Comparison of ENCODE assay signal across 11 cellular contexts in genomic region chr5:126443374-126443851, GRCh38. TPM values are rescaled to one million over a fixed set of nuclear protein-coding genes. Genes with fewer than 3 reads are reported as not detected.
DNase-seq lines count a peak whose midpoint lies in the region; ATAC-seq, FAIRE-seq and TF ChIP-seq lines count a peak whose summit lies in the region.
"Had no signal": no experiment of that assay in that cellular context is flagged by ENCODE, and none has a peak within 500 bp of the region (broad histone marks: within the 10 kb centered on the region; RNA-seq: fewer than 3 reads in every experiment).

No MANE protein-coding gene starts in this region.

- in situ Hi-C loops in HepG2 (cut with HindIII; ENCODE audit: extremely low pct_ligation_motif_present, low pct_unique_long_range_greater_than_20kb): no loop called here
- in situ Hi-C loops in KBM-7 (cut with MboI; ENCODE audit: low pct_unique_long_range_greater_than_20kb, low sequenced_read_pairs): no loop called here

- no peaks in the 10 kb centered on the region for H4K20me1 ChIP-seq in HepG2 (ENCODE audit: insufficient read depth, low read length)
- H4K20me1 ChIP-seq: BLaER1 had no signal

- H3K27ac ChIP-seq in HepG2 (ENCODE audit: extremely low read length, insufficient read depth, low read length) (no peak overlapping the region), right lobe of liver (no peak overlapping the region), uterus (peak overlapping the region; percentile 10 to 13), foreskin keratinocyte (no peak overlapping the region)
- H3K27ac ChIP-seq: BLaER1 had no signal

- no peaks in the 10 kb centered on the region for H3K79me2 ChIP-seq in HepG2 (ENCODE audit: insufficient read depth, low read length)

- H3K4me1 Mint-ChIP-seq in activated CD8-positive, alpha-beta T cell treated with anti-CD3 and anti-CD28 coated beads for 36 hours (ENCODE audit: low read depth): peaks cover 57% of the 10 kb centered on the region
- H3K4me1 Mint-ChIP-seq: activated B cell treated with CpG ODN at 0.5 μM for 24 hours had no signal

- H3K9me3 ChIP-seq in HepG2 (ENCODE audit: low read length) (no peaks in the 10 kb centered on the region), right lobe of liver (no peaks in the 10 kb centered on the region), uterus (no peaks in the 10 kb centered on the region)
- H3K9me3 ChIP-seq: BLaER1 had no signal

- H3K4me2 ChIP-seq in HepG2 (ENCODE audit: low read depth, low read length): no peak overlapping the region
- H3K4me2 ChIP-seq: BLaER1 had no signal

- no peak for FAIRE-seq in HepG2 (lab: Jason Lieb, UNC)

- no peak for TF ChIP-seq RAD21 in HepG2 (CRISPR knock-in tag; IDR thresholded peaks at IDR 0.05)

- H3K4me1 ChIP-seq in HepG2 (ENCODE audit: insufficient read depth, low read length) (peaks cover 11% of the 10 kb centered on the region; the same call in 1 of the 2 replicates), right lobe of liver (no peaks in the 10 kb centered on the region), uterus (no peaks in the 10 kb centered on the region), foreskin keratinocyte (peaks cover 19% of the 10 kb centered on the region)
- H3K4me1 ChIP-seq: BLaER1 had no signal

- H3K9ac ChIP-seq in HepG2 (ENCODE audit: insufficient read depth, low read depth, low read length): no peak overlapping the region
- H3K9ac ChIP-seq: BLaER1 had no signal

- ATAC-seq in HepG2: no peak
- ATAC-seq in right lobe of liver: no peak
- ATAC-seq in HG02938 (IDR thresholded peaks at IDR 0.05; ENCODE audit: unreplicated experiment): peak; percentile 92
- ATAC-seq in activated CD8-positive, alpha-beta T cell treated with anti-CD3 and anti-CD28 coated beads for 36 hours: peak; percentile 38
- no peak for ATAC-seq in foreskin keratinocyte

- H3K4me3 Mint-ChIP-seq in activated CD8-positive, alpha-beta T cell treated with anti-CD3 and anti-CD28 coated beads for 36 hours: no peak overlapping the region
- H3K4me3 Mint-ChIP-seq: activated B cell treated with CpG ODN at 0.5 μM for 24 hours had no signal

- POLR2A ChIA-PET in HepG2 (lab: Yijun Ruan, JAX): no interaction called here
- POLR2A ChIA-PET in activated CD8-positive, alpha-beta T cell treated with anti-CD3 and anti-CD28 coated beads for 36 hours (lab: Charles Lee): interaction anchor here (2.0 kb wide), 1 partner anchor 20 kb away, joined by 6 read pairs; the partner anchor contains the start of gene GRAMD2B

- intact Hi-C loops in HepG2 (cut with micrococcal nuclease; ENCODE audit: unreplicated experiment): no loop called here
- intact Hi-C loops in right lobe of liver (cut with DNase I): no loop called here
- intact Hi-C loops in activated CD8-positive, alpha-beta T cell treated with anti-CD3 and anti-CD28 coated beads for 36 hours (cut with micrococcal nuclease): no loop called here
- intact Hi-C loops in uterus (cut with DNase I; ENCODE audit: low total_unique reads): no loop called here

- no TSS peak for BruUV-seq in HepG2 (replicated peaks; lab: Mats Ljungman, UMichigan)

- TF ChIP-seq CTCF in HepG2 (CRISPR knock-in tag; IDR thresholded peaks at IDR 0.05) (no peak), right lobe of liver (IDR thresholded peaks at IDR 0.05) (no peak), uterus (IDR thresholded peaks at IDR 0.05) (no peak), foreskin keratinocyte (conservative IDR thresholded peaks at IDR 0.05) (no peak)
- no peak for TF ChIP-seq CTCF in activated CD8-positive, alpha-beta T cell treated with anti-CD3 and anti-CD28 coated beads for 36 hours (IDR thresholded peaks at IDR 0.05)

- CTCF ChIA-PET in HepG2 (lab: Yijun Ruan, JAX; ENCODE audit: low intra/inter-chr PET ratio, low total read pairs): no interaction called here
- CTCF ChIA-PET in activated CD8-positive, alpha-beta T cell treated with anti-CD3 and anti-CD28 coated beads for 36 hours (lab: Charles Lee): interaction anchor here (0.6 to 1.1 kb wide), 3 partner anchors 11 to 57 kb away, joined by 3 to 6 read pairs (median 3); no protein-coding TSS in a partner anchor

- H3K36me3 Mint-ChIP-seq in activated CD8-positive, alpha-beta T cell treated with anti-CD3 and anti-CD28 coated beads for 36 hours (ENCODE audit: low read depth): peaks cover 26% of the 10 kb centered on the region

- TF ChIP-seq POLR2A in HepG2 (IDR thresholded peaks at IDR 0.05; ENCODE audit: insufficient read depth in 1 of 2, low read depth in 2 of 2, low read length in 2 of 2): no peak
- no peak for TF ChIP-seq POLR2A in right lobe of liver (IDR thresholded peaks at IDR 0.05)
- no peak for TF ChIP-seq POLR2A in uterus (IDR thresholded peaks at IDR 0.05)

- no peaks in the 10 kb centered on the region for H3K27me3 ChIP-seq in HepG2 (ENCODE audit: control insufficient read depth in 1 of 2, insufficient read depth in 2 of 2, low read length in 2 of 2)
- H3K27me3 ChIP-seq in right lobe of liver: no peaks in the 10 kb centered on the region
- H3K27me3 ChIP-seq in uterus: no peaks in the 10 kb centered on the region
- no peaks in the 10 kb centered on the region for H3K27me3 ChIP-seq in foreskin keratinocyte
- H3K27me3 ChIP-seq: BLaER1 had no signal

- H3K27ac Mint-ChIP-seq in activated CD8-positive, alpha-beta T cell treated with anti-CD3 and anti-CD28 coated beads for 36 hours: peak overlapping the region; percentile 74
- H3K27ac Mint-ChIP-seq: activated B cell treated with CpG ODN at 0.5 μM for 24 hours had no signal

- H2AFZ ChIP-seq in HepG2 (ENCODE audit: low read length): no peak overlapping the region

- H3K36me3 ChIP-seq in HepG2 (replicated peaks in 1 of 2; ENCODE audit: control insufficient read depth in 1 of 2, insufficient read depth in 2 of 2, low read length in 2 of 2) (no peaks in the 10 kb centered on the region; a peak in 1 of 5 replicates), right lobe of liver (no peaks in the 10 kb centered on the region), uterus (no peaks in the 10 kb centered on the region)
- H3K36me3 ChIP-seq: BLaER1 had no signal

- H3K4me3 ChIP-seq in HepG2 (replicated peaks in 1 of 3; ENCODE audit: insufficient read depth in 1 of 3, low read depth in 2 of 3, low read length in 3 of 3) (no peak overlapping the region), right lobe of liver (no peak overlapping the region), uterus (no peak overlapping the region)
- H3K4me3 ChIP-seq: BLaER1 had no signal

- TF ChIP-seq EP300 in HepG2 (IDR thresholded peaks at IDR 0.05; ENCODE audit: low read depth in 2 of 2, low read length in 2 of 2) (0 out of 4 replicates have a peak, but pooled peaks of 1 of the 2 experiments have one; percentile 12), HepG2 (CRISPR knock-in tag; IDR thresholded peaks at IDR 0.05; ENCODE audit: borderline replicate concordance) (no peak)

- 94% methylated on average over 2 of the region's 2 CpGs for WGBS in HepG2 (ENCODE audit: low lambda C conversion rate)
- WGBS in right lobe of liver (ENCODE audit: insufficient coverage, low coverage, low lambda C conversion rate, missing lambda C conversion rate): 89% methylated on average over 2 of the region's 2 CpGs

- H3K9me3 Mint-ChIP-seq in activated CD8-positive, alpha-beta T cell treated with anti-CD3 and anti-CD28 coated beads for 36 hours: no peaks in the 10 kb centered on the region
- H3K9me3 Mint-ChIP-seq: activated B cell treated with CpG ODN at 0.5 μM for 24 hours had no signal

- DNase-seq in HepG2 (ENCODE audit: low spot score) (peak; percentile 29), right lobe of liver (no peak), uterus (no peak), A172 (ENCODE audit: low spot score) (no peak), KBM-7 (no peak), foreskin keratinocyte (no peak)
- DNase-seq in activated CD8-positive, alpha-beta T cell treated with anti-CD3 and anti-CD28 coated beads for 36 hours: peak; percentile 32
- DNase-seq: activated B cell treated with CpG ODN at 0.5 μM for 24 hours, erythroblast had no signal

- H3K27me3 Mint-ChIP-seq in activated CD8-positive, alpha-beta T cell treated with anti-CD3 and anti-CD28 coated beads for 36 hours: no peaks in the 10 kb centered on the region
- H3K27me3 Mint-ChIP-seq: activated B cell treated with CpG ODN at 0.5 μM for 24 hours had no signal

TF ChIP-seq in HepG2, 621 proteins besides CTCF, POLR2A, EP300 and RAD21 (continues in another document):
- TF ChIP-seq JARID2 (CRISPR knock-in tag; IDR thresholded peaks at IDR 0.05; ENCODE audit: insufficient replicate concordance) (no peak), TEAD2 (CRISPR knock-in tag; IDR thresholded peaks at IDR 0.05) (no peak), SOX6 (IDR thresholded peaks at IDR 0.05) (no peak), SOX6 (CRISPR knock-in tag; IDR thresholded peaks at IDR 0.05) (0 out of 2 replicates have a peak, but pooled peaks have one; percentile 19)

RNA-seq across cellular contexts. Expression of gene GRAMD2B, which starts 20.2 kb away (rescaled TPM):
- 8.1 and 8.8 TPM in 2 replicates for total RNA-seq in HepG2 (2016; rRNA removed; fragmentation: Illumina TruSeq; extraction: Trizol)
- total RNA-seq in HepG2 (2016; cell fraction: cytosol; rRNA removed; fragmentation: Illumina TruSeq; extraction: Trizol; ENCODE audit: low read depth): 1.4 and 1.6 TPM in 2 replicates
- 6.7 and 8.2 TPM in 2 replicates for total RNA-seq in HepG2 (2016; cell fraction: insoluble cytoplasmic fraction; rRNA removed; fragmentation: Illumina TruSeq; extraction: Trizol)
- total RNA-seq in HepG2 (2016; cell fraction: membrane; rRNA removed; fragmentation: Illumina TruSeq; extraction: Trizol): 3.9 and 5.1 TPM in 2 replicates
- 10.5 and 10.7 TPM in 2 replicates for total RNA-seq in HepG2 (2016; cell fraction: nucleus; rRNA removed; fragmentation: Illumina TruSeq; extraction: Trizol)
- 10.6 and 11.2 TPM in 2 replicates for polyA plus RNA-seq in HepG2 (2011; rRNA removed)
- 6.0 and 10.9 TPM in 2 replicates for polyA plus RNA-seq in HepG2 (2011; cell fraction: cytosol; rRNA removed)
- 9.0 and 10.1 TPM in 2 replicates for polyA plus RNA-seq in HepG2 (2011; cell fraction: nucleus; rRNA removed)
- polyA plus RNA-seq in HepG2 (2012): 8.8 and 11.2 TPM in 2 replicates
- 0.98 and 1.7 TPM in 2 replicates for polyA plus RNA-seq in HepG2 (2016; cell fraction: cytosol; fragmentation: Illumina TruSeq; extraction: Trizol; ENCODE audit: low read depth)
- polyA plus RNA-seq in HepG2 (2016; cell fraction: insoluble cytoplasmic fraction; fragmentation: Illumina TruSeq; extraction: Trizol; ENCODE audit: low read depth): 7.8 and 8.9 TPM in 2 replicates
- polyA plus RNA-seq in HepG2 (2016; cell fraction: membrane; fragmentation: Illumina TruSeq; extraction: Trizol; ENCODE audit: low read depth): 2.1 and 2.4 TPM in 2 replicates
- 11.7 and 12.4 TPM in 2 replicates for polyA plus RNA-seq in HepG2 (2016; cell fraction: nucleus; fragmentation: Illumina TruSeq; extraction: Trizol; ENCODE audit: insufficient read depth, low read depth)
- 5.6 and 6.2 TPM in 2 replicates for polyA minus RNA-seq in HepG2 (2011; rRNA and poly(A)+ RNA removed; ENCODE audit: low replicate concordance)
- polyA minus RNA-seq in HepG2 (2011; cell fraction: cytosol; rRNA and poly(A)+ RNA removed): 6.1 and 7.8 TPM in 2 replicates
- 35.9 and 42.4 TPM in 2 replicates for polyA minus RNA-seq in HepG2 (2011; cell fraction: nucleus; rRNA and poly(A)+ RNA removed)
- total RNA-seq in right lobe of liver: 10 to 100 TPM in 5 of 6 experiments, 1 to 10 TPM in 1; 9.9 to 26.4 (median 18.3) TPM
- total RNA-seq in activated CD8-positive, alpha-beta T cell treated with anti-CD3 and anti-CD28 coated beads for 36 hours: 1 to 10 TPM; 8.0 to 8.4 TPM
- 10 to 100 TPM; 34.0 to 91.5 (median 58.8) TPM for total RNA-seq in uterus
- 4.8 and 11.2 TPM in 2 replicates for total RNA-seq in A172 (2014; rRNA removed; shearing (Covaris generic))
- 21.5 and 25.1 TPM in 2 replicates for total RNA-seq in foreskin keratinocyte
- 11.0 and 14.4 TPM in 2 replicates for polyA plus RNA-seq in foreskin keratinocyte

Comparison
In these comparisons a context has a peak if more than half of its experiments do, and no peak if none do; other contexts are left out.
1. DNase-seq: peak in HepG2 (single experiment) and activated CD8-positive, alpha-beta T cell treated with anti-CD3 and anti-CD28 coated beads for 36 hours (single experiment); none in right lobe of liver (0 of 3), uterus (0 of 2), A172 (single experiment), KBM-7 (single experiment) and foreskin keratinocyte (0 of 2).
2. ATAC-seq: peak in HG02938 (single experiment) and activated CD8-positive, alpha-beta T cell treated with anti-CD3 and anti-CD28 coated beads for 36 hours (single experiment); none in HepG2 (single experiment), right lobe of liver (0 of 4) and foreskin keratinocyte (single experiment).
3. H3K27ac ChIP-seq: peak in uterus (2 of 2); none in HepG2 (single experiment), right lobe of liver (0 of 3) and foreskin keratinocyte (single experiment).